7 cellular contexts compared by ENCODE assay signal in genomic region chr6:30521082-30521481, GRCh38. TPM values are rescaled to one million over a fixed set of nuclear protein-coding genes. Genes with fewer than 3 reads are reported as not detected.
DNase-seq lines count a peak whose midpoint lies in the region; ATAC-seq, FAIRE-seq and TF ChIP-seq lines count a peak whose summit lies in the region.
"Not testable (repeated sequence)": the region's sequence is repeated elsewhere in the genome, so short reads cannot be mapped to it uniquely, and the experiment has no call there.

No MANE protein-coding gene starts in this region.

- FAIRE-seq in RCC 7860 (lab: Jason Lieb, UNC); endothelial cell of umbilical vein (lab: Jason Lieb, UNC): not testable (repeated sequence)

- DNase-seq in HCEC 1CT, result peak; percentile 59
- DNase-seq in RCC 7860 (ENCODE audit: low spot score), result peak; percentile 13
- not testable (repeated sequence) for DNase-seq in activated naive CD8-positive, alpha-beta T cell treated with anti-CD3 and anti-CD28 coated beads, Interleukin-2, amount 50 U/mL, for 24 hours; heart left ventricle
- peak; percentile 37 for DNase-seq in endothelial cell of umbilical vein (ENCODE audit: low read depth, low spot score)
- DNase-seq in mucosa of gallbladder (ENCODE audit: low spot score), result peak; percentile 39

- not testable (repeated sequence) for H3K27me3 ChIP-seq in endothelial cell of umbilical vein (ENCODE audit: control insufficient read depth in 2 of 2, insufficient read depth in 2 of 2, low read length in 2 of 2); heart left ventricle

- 58 to 77% (median 67%) methylated on average over 2 to 7 of the region's 7 CpGs for WGBS in heart left ventricle, 4 donors

- H2AFZ ChIP-seq in endothelial cell of umbilical vein (ENCODE audit: low read depth, low read length), result peak overlapping the region; percentile 41

- CTCF ChIA-PET in endothelial cell of umbilical vein (lab: Charles Lee), result interaction anchor here (0.8 to 2.3 kb wide), 5 partner anchors 10 to 24 kb away, joined by 4 to 13 read pairs (median 6); no protein-coding TSS in a partner anchor

- not testable (repeated sequence) for H3K4me3 ChIP-seq in endothelial cell of umbilical vein (replicated peaks in 1 of 3; ENCODE audit: insufficient read depth in 1 of 3, low read depth in 1 of 3, low read length in 3 of 3); heart left ventricle

- not testable (repeated sequence) for ATAC-seq in activated naive CD8-positive, alpha-beta T cell treated with anti-CD3 and anti-CD28 coated beads, Interleukin-2, amount 50 U/mL, for 24 hours; heart left ventricle; stimulated activated memory B cell treated with anti-CD40 and anti-IgM and Interleukin-4, amounts not matched to agents 10 μg/mL and 1 μg/mL and 100 μg/mL, for 72 hours

- not testable (repeated sequence) for H3K27ac ChIP-seq in endothelial cell of umbilical vein (ENCODE audit: insufficient read depth, low read depth, low read length)
- peak overlapping the region in 9 of 12 donors; percentile 11 to 55 (median 44) for H3K27ac ChIP-seq in heart left ventricle

- H3K36me3 ChIP-seq in endothelial cell of umbilical vein (ENCODE audit: control insufficient read depth in 2 of 2, extremely low read depth in 1 of 2, insufficient read depth in 2 of 2, low read length in 2 of 2); heart left ventricle: not testable (repeated sequence)

- H3K79me2 ChIP-seq in endothelial cell of umbilical vein (ENCODE audit: control insufficient read depth, insufficient read depth, low read length), result not testable (repeated sequence)

- H3K36me3 Mint-ChIP-seq in activated naive CD8-positive, alpha-beta T cell treated with anti-CD3 and anti-CD28 coated beads, Interleukin-2, amount 50 U/mL, for 24 hours (ENCODE audit: low read depth), result peaks cover 51% of the 10 kb centered on the region
- H3K36me3 Mint-ChIP-seq in stimulated activated memory B cell treated with anti-CD40 and anti-IgM and Interleukin-4, amounts not matched to agents 10 μg/mL and 1 μg/mL and 100 μg/mL, for 72 hours, result not testable (repeated sequence)

- H3K9me3 Mint-ChIP-seq in activated naive CD8-positive, alpha-beta T cell treated with anti-CD3 and anti-CD28 coated beads, Interleukin-2, amount 50 U/mL, for 24 hours, result peaks cover 33% of the 10 kb centered on the region
- H3K9me3 Mint-ChIP-seq in stimulated activated memory B cell treated with anti-CD40 and anti-IgM and Interleukin-4, amounts not matched to agents 10 μg/mL and 1 μg/mL and 100 μg/mL, for 72 hours, result not testable (repeated sequence)

- BruUV-seq in endothelial cell of umbilical vein (replicated peaks; lab: Mats Ljungman, UMichigan), result not testable (repeated sequence)

- H3K27ac Mint-ChIP-seq in activated naive CD8-positive, alpha-beta T cell treated with anti-CD3 and anti-CD28 coated beads, Interleukin-2, amount 50 U/mL, for 24 hours, result peak overlapping the region; percentile 71
- H3K27ac Mint-ChIP-seq in stimulated activated memory B cell treated with anti-CD40 and anti-IgM and Interleukin-4, amounts not matched to agents 10 μg/mL and 1 μg/mL and 100 μg/mL, for 72 hours, result peak overlapping the region; percentile 78

- not testable (repeated sequence) for H3K9me3 ChIP-seq in endothelial cell of umbilical vein (replicated peaks; ENCODE audit: control insufficient read depth, insufficient read depth, low read length); heart left ventricle

- not testable (repeated sequence) for TF ChIP-seq CTCF in endothelial cell of umbilical vein (IDR thresholded peaks at IDR 0.05; ENCODE audit: extremely low read depth in 1 of 2, insufficient read depth in 1 of 2, low read depth in 1 of 2, low read length in 2 of 2); heart left ventricle (IDR thresholded peaks at IDR 0.05)

- intact Hi-C loops in endothelial cell of umbilical vein (cut with micrococcal nuclease); heart left ventricle (cut with DNase I): not testable (repeated sequence)

- H4K20me1 ChIP-seq in endothelial cell of umbilical vein (replicated peaks; ENCODE audit: control insufficient read depth, extremely low read depth, insufficient read depth, low read length), result not testable (repeated sequence)

- H3K27me3 Mint-ChIP-seq in activated naive CD8-positive, alpha-beta T cell treated with anti-CD3 and anti-CD28 coated beads, Interleukin-2, amount 50 U/mL, for 24 hours; stimulated activated memory B cell treated with anti-CD40 and anti-IgM and Interleukin-4, amounts not matched to agents 10 μg/mL and 1 μg/mL and 100 μg/mL, for 72 hours: not testable (repeated sequence)

- H3K9me1 ChIP-seq in endothelial cell of umbilical vein (replicated peaks; ENCODE audit: control insufficient read depth, extremely low read depth, insufficient read depth, low read length), result not testable (repeated sequence)

- dilution Hi-C loops in endothelial cell of umbilical vein (cut with MboI; ENCODE audit: extremely low pct_ligation_motif_present, low sequenced_read_pairs), result not testable (repeated sequence)

- H3K4me1 Mint-ChIP-seq in activated naive CD8-positive, alpha-beta T cell treated with anti-CD3 and anti-CD28 coated beads, Interleukin-2, amount 50 U/mL, for 24 hours, result peaks cover 77% of the 10 kb centered on the region
- peaks cover 68% of the 10 kb centered on the region for H3K4me1 Mint-ChIP-seq in stimulated activated memory B cell treated with anti-CD40 and anti-IgM and Interleukin-4, amounts not matched to agents 10 μg/mL and 1 μg/mL and 100 μg/mL, for 72 hours

- not testable (repeated sequence) for TF ChIP-seq POLR2A in endothelial cell of umbilical vein (IDR thresholded peaks at IDR 0.05; ENCODE audit: low read depth, low read length); heart left ventricle (IDR thresholded peaks at IDR 0.05)

- H3K4me3 Mint-ChIP-seq in activated naive CD8-positive, alpha-beta T cell treated with anti-CD3 and anti-CD28 coated beads, Interleukin-2, amount 50 U/mL, for 24 hours; stimulated activated memory B cell treated with anti-CD40 and anti-IgM and Interleukin-4, amounts not matched to agents 10 μg/mL and 1 μg/mL and 100 μg/mL, for 72 hours: not testable (repeated sequence)

- not testable (repeated sequence) for H3K9ac ChIP-seq in endothelial cell of umbilical vein (replicated peaks; ENCODE audit: extremely low read depth, insufficient read depth, low read length)

- POLR2A ChIA-PET in endothelial cell of umbilical vein (lab: Charles Lee), result not testable (repeated sequence)

- not testable (repeated sequence) for H3K4me1 ChIP-seq in endothelial cell of umbilical vein (ENCODE audit: control insufficient read depth, extremely low read depth, insufficient read depth, low read length)
- H3K4me1 ChIP-seq in heart left ventricle, result peaks cover 0 to 13% (median 2%) of the 10 kb centered on the region in 12 donors

- H3K4me2 ChIP-seq in endothelial cell of umbilical vein (ENCODE audit: insufficient read depth, low read length), result not testable (repeated sequence)

RNA-seq across cellular contexts. Expression of gene HLA-E, which starts 31.8 kb away (rescaled TPM):
- 249 and 271 TPM in 2 replicates for total RNA-seq in endothelial cell of umbilical vein
- polyA plus RNA-seq in endothelial cell of umbilical vein, result 277 and 298 TPM in 2 replicates
- polyA plus RNA-seq in endothelial cell of umbilical vein (2011; cell fraction: cytosol; rRNA removed), result 254 and 295 TPM in 2 replicates
- polyA plus RNA-seq in endothelial cell of umbilical vein (2011; cell fraction: nucleus; rRNA removed), result 225 and 229 TPM in 2 replicates
- 225 and 308 TPM in 2 replicates for polyA plus RNA-seq in endothelial cell of umbilical vein (2012)
- 251 and 253 TPM in 2 replicates for polyA minus RNA-seq in endothelial cell of umbilical vein
- 24.6 TPM for polyA minus RNA-seq in endothelial cell of umbilical vein (2011; cell fraction: cytosol; rRNA and poly(A)+ RNA removed)
- 74.0 and 113 TPM in 2 replicates for polyA minus RNA-seq in endothelial cell of umbilical vein (2011; cell fraction: nucleus; rRNA and poly(A)+ RNA removed)
- total RNA-seq in heart left ventricle, result 100 to 1,000 TPM in 8 of 9 donors, 10 to 100 TPM in 1; 96.1 to 560 (median 162) TPM
- 100 to 1,000 TPM; 160 to 200 TPM for polyA plus RNA-seq in heart left ventricle
- 385 TPM for total RNA-seq in mucosa of gallbladder

RNA-seq across cellular contexts. Expression of gene GNL1, which starts 35.2 kb away (rescaled TPM):
- total RNA-seq in endothelial cell of umbilical vein (87.3 and 103 TPM in 2 replicates), heart left ventricle (10 to 100 TPM in 8 of 9 donors, 1 to 10 TPM in 1; 9.1 to 32.4 (median 17.4) TPM), mucosa of gallbladder (68.1 TPM)
- polyA plus RNA-seq in endothelial cell of umbilical vein (58.4 and 63.1 TPM in 2 replicates), heart left ventricle (10 to 100 TPM; 17.7 to 33.5 TPM)
- 48.2 and 59.3 TPM in 2 replicates for polyA plus RNA-seq in endothelial cell of umbilical vein (2011; cell fraction: cytosol; rRNA removed)
- polyA plus RNA-seq in endothelial cell of umbilical vein (2011; cell fraction: nucleus; rRNA removed), result 60.5 and 77.4 TPM in 2 replicates
- polyA plus RNA-seq in endothelial cell of umbilical vein (2012), result 60.2 and 63.8 TPM in 2 replicates
- polyA minus RNA-seq in endothelial cell of umbilical vein, result 53.5 and 54.4 TPM in 2 replicates
- 19.0 TPM for polyA minus RNA-seq in endothelial cell of umbilical vein (2011; cell fraction: cytosol; rRNA and poly(A)+ RNA removed)
- polyA minus RNA-seq in endothelial cell of umbilical vein (2011; cell fraction: nucleus; rRNA and poly(A)+ RNA removed), result 22.0 and 23.6 TPM in 2 replicates

RNA-seq across cellular contexts. Expression of gene PRR3, which starts 36.0 kb away (rescaled TPM):
- total RNA-seq in endothelial cell of umbilical vein, result 10.6 and 12.0 TPM in 2 replicates
- 22.3 and 23.3 TPM in 2 replicates for polyA plus RNA-seq in endothelial cell of umbilical vein
- polyA plus RNA-seq in endothelial cell of umbilical vein (2011; cell fraction: cytosol; rRNA removed), result 12.1 and 12.9 TPM in 2 replicates
- polyA plus RNA-seq in endothelial cell of umbilical vein (2011; cell fraction: nucleus; rRNA removed), result 13.5 and 15.0 TPM in 2 replicates
- polyA plus RNA-seq in endothelial cell of umbilical vein (2012), result 6.6 and 8.4 TPM in 2 replicates
- polyA minus RNA-seq in endothelial cell of umbilical vein, result 15.3 and 22.2 TPM in 2 replicates
- polyA minus RNA-seq in endothelial cell of umbilical vein (2011; cell fraction: cytosol; rRNA and poly(A)+ RNA removed), result 22.1 TPM
- 7.6 and 12.0 TPM in 2 replicates for polyA minus RNA-seq in endothelial cell of umbilical vein (2011; cell fraction: nucleus; rRNA and poly(A)+ RNA removed)
- total RNA-seq in heart left ventricle, result 1 to 10 TPM; 1.9 to 4.5 (median 2.9) TPM
- 1 to 10 TPM; 3.4 to 3.6 TPM for polyA plus RNA-seq in heart left ventricle
- total RNA-seq in mucosa of gallbladder, result 8.0 TPM

RNA-seq across cellular contexts. Expression of gene ABCF1, which starts 50.2 kb away (rescaled TPM):
- total RNA-seq in endothelial cell of umbilical vein (55.8 and 60.3 TPM in 2 replicates), heart left ventricle (10 to 100 TPM; 35.1 to 49.0 (median 39.8) TPM), mucosa of gallbladder (48.7 TPM)
- polyA plus RNA-seq in endothelial cell of umbilical vein (29.0 and 34.0 TPM in 2 replicates), heart left ventricle (10 to 100 TPM; 28.0 to 76.8 TPM)
- polyA plus RNA-seq in endothelial cell of umbilical vein (2011; cell fraction: cytosol; rRNA removed), result 37.2 and 42.3 TPM in 2 replicates
- 73.9 and 111 TPM in 2 replicates for polyA plus RNA-seq in endothelial cell of umbilical vein (2011; cell fraction: nucleus; rRNA removed)
- polyA plus RNA-seq in endothelial cell of umbilical vein (2012), result 53.7 and 54.0 TPM in 2 replicates
- polyA minus RNA-seq in endothelial cell of umbilical vein, result 48.1 and 55.2 TPM in 2 replicates
- 50.5 TPM for polyA minus RNA-seq in endothelial cell of umbilical vein (2011; cell fraction: cytosol; rRNA and poly(A)+ RNA removed)
- polyA minus RNA-seq in endothelial cell of umbilical vein (2011; cell fraction: nucleus; rRNA and poly(A)+ RNA removed), result 23.3 and 30.2 TPM in 2 replicates
